14 cellular contexts compared by ENCODE assay signal in the genomic region with DNA sequence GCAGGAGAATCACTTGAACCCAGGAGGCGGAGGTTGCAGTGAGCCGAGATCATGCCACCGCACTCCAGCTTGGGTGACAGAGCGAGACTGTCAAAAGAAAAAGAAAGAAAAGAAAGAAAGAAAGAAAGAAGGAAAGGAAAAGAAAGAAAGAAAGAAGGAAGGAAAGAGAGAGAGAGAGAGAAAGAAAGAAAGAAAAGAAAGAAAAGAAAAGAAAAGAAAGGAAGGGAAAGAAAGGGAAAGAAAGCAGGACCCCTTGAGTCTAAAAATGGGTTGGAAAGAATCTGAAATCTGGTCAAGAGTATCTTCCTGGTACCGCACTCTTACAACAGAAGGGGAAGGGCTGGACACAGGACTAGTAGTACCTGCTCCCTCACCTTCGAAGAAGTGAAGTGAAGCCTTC. TPM values are rescaled to one million over a fixed set of nuclear protein-coding genes. Genes with fewer than 3 reads are reported as not detected.
DNase-seq lines count a peak whose midpoint lies in the region; ATAC-seq and TF ChIP-seq lines count a peak whose summit lies in the region.
"Had no signal": no experiment of that assay in that cellular context is flagged by ENCODE, and none has a peak within 500 bp of the region (broad histone marks: within the 10 kb centered on the region; RNA-seq: fewer than 3 reads in every experiment).

No MANE protein-coding gene starts in this region.

- peaks cover 7% of the 10 kb centered on the region for H3K36me3 Mint-ChIP-seq in T-helper 17 cell (ENCODE audit: low read depth)
- H3K36me3 Mint-ChIP-seq in central memory CD8-positive, alpha-beta T cell (ENCODE audit: insufficient read depth): no peaks in the 10 kb centered on the region

- DNase-seq in T-helper 17 cell: no peak
- no peak for DNase-seq in central memory CD8-positive, alpha-beta T cell (ENCODE audit: low spot score in 2 of 2)
- DNase-seq in NCI-H774 (lab: John Stamatoyannopoulos, UW): no peak
- no peak for DNase-seq in ecto neural progenitor cell (ENCODE audit: low spot score)
- DNase-seq: ACHN; Caco-2; CD4-positive, alpha-beta T cell; GDM1 had no signal

- no peaks in the 10 kb centered on the region for H3K4me1 ChIP-seq in HEK293 (ENCODE audit: control insufficient read depth, insufficient read depth, low read length)
- H3K4me1 ChIP-seq: HAP-1 had no signal

- H3K27ac Mint-ChIP-seq in T-helper 17 cell: no peak overlapping the region
- peak overlapping the region; percentile 73 for H3K27ac Mint-ChIP-seq in central memory CD8-positive, alpha-beta T cell (ENCODE audit: low read depth)
- H3K27ac Mint-ChIP-seq: CD4-positive, alpha-beta T cell had no signal

- peaks cover 23% of the 10 kb centered on the region for H3K4me1 Mint-ChIP-seq in T-helper 17 cell
- H3K4me1 Mint-ChIP-seq in central memory CD8-positive, alpha-beta T cell: peaks cover 12% of the 10 kb centered on the region

- H3K9me3 Mint-ChIP-seq in central memory CD8-positive, alpha-beta T cell: no peaks in the 10 kb centered on the region
- H3K9me3 Mint-ChIP-seq: CD4-positive, alpha-beta T cell had no signal

- POLR2A ChIA-PET in HEK293 (lab: Yijun Ruan, JAX): no interaction called here

- no peaks in the 10 kb centered on the region for H3K36me3 ChIP-seq in HEK293 (ENCODE audit: control insufficient read depth in 2 of 2, insufficient read depth in 1 of 2, low read length in 2 of 2)
- H3K36me3 ChIP-seq: HAP-1 had no signal

- H3K4me3 Mint-ChIP-seq in T-helper 17 cell: peak overlapping the region; percentile 49
- H3K4me3 Mint-ChIP-seq in central memory CD8-positive, alpha-beta T cell: no peak overlapping the region
- H3K4me3 Mint-ChIP-seq: CD4-positive, alpha-beta T cell had no signal

- ATAC-seq in T-helper 17 cell (no peak), GM18867 (IDR thresholded peaks at IDR 0.05; ENCODE audit: unreplicated experiment) (no peak), HG02885 (IDR thresholded peaks at IDR 0.05; ENCODE audit: poor library complexity, unreplicated experiment) (no peak)
- ATAC-seq in central memory CD8-positive, alpha-beta T cell (replicated peaks; ENCODE audit: extremely low read depth, poor library complexity, severe bottlenecking): no peak

- no peak for TF ChIP-seq CTCF in HEK293 (tag by site-specific recombination; IDR thresholded peaks at IDR 0.05)

- no peak overlapping the region for H3K27ac ChIP-seq in HEK293 (ENCODE audit: extremely low read depth, low read depth, low read length)
- H3K27ac ChIP-seq: C4-2B, HL-60 had no signal

- H3K9me3 ChIP-seq in HEK293 (ENCODE audit: control insufficient read depth, insufficient read depth, low read depth, low read length) (no peaks in the 10 kb centered on the region), T-helper 17 cell (ENCODE audit: control insufficient read depth, low read length, poor library complexity, severe bottlenecking) (no peaks in the 10 kb centered on the region)
- H3K9me3 ChIP-seq: Caco-2, HAP-1 had no signal

- H3K4me3 ChIP-seq in HEK293 (ENCODE audit: low read depth, low read length): no peak overlapping the region
- H3K4me3 ChIP-seq: HAP-1 had no signal

- CTCF ChIA-PET in HEK293 (lab: Yijun Ruan, JAX): no interaction called here

- H3K27me3 Mint-ChIP-seq in T-helper 17 cell: no peaks in the 10 kb centered on the region
- no peaks in the 10 kb centered on the region for H3K27me3 Mint-ChIP-seq in central memory CD8-positive, alpha-beta T cell
- H3K27me3 Mint-ChIP-seq: CD4-positive, alpha-beta T cell had no signal

TF ChIP-seq in HEK293, 187 proteins besides CTCF, POLR2A, EP300 and RAD21:
- no peak for TF ChIP-seq ZNF777 (tag by site-specific recombination; IDR thresholded peaks at IDR 0.05; ENCODE audit: borderline replicate concordance)
- TF ChIP-seq PRDM1 (tag by site-specific recombination; IDR thresholded peaks at IDR 0.05): peak; percentile 70
- no peak for TF ChIP-seq ZNF132 (tag by site-specific recombination; IDR thresholded peaks at IDR 0.05; ENCODE audit: borderline replicate concordance)
- TF ChIP-seq ZNF366 (tag by site-specific recombination; conservative IDR thresholded peaks at IDR 0.05): peak; percentile 55; the same call in 1 of the 2 replicates

RNA-seq across cellular contexts. Expression of a gene that starts 19.6 kb away (rescaled TPM):
- total RNA-seq in T-helper 17 cell: 1 to 10 TPM; 2.7 to 4.3 TPM

RNA-seq across cellular contexts. Expression of a gene that starts 42.5 kb away (rescaled TPM):
- total RNA-seq in T-helper 17 cell: 10 to 100 TPM; 12.9 to 14.2 TPM

RNA-seq across cellular contexts. Expression of a gene that starts 45.9 kb away (rescaled TPM):
- 100 to 1,000 TPM in 1 of 2 donors, 10 to 100 TPM in 1; 83.4 to 101 TPM for total RNA-seq in T-helper 17 cell
